14 cellular contexts compared by ENCODE assay signal in genomic region chr3:67648229-67648628, GRCh38. TPM values are rescaled to one million over a fixed set of nuclear protein-coding genes. Genes with fewer than 3 reads are reported as not detected.
DNase-seq lines count a peak whose midpoint lies in the region; FAIRE-seq and TF ChIP-seq lines count a peak whose summit lies in the region.
"Had no signal": no experiment of that assay in that cellular context is flagged by ENCODE, and none has a peak within 500 bp of the region (broad histone marks: within the 10 kb centered on the region; RNA-seq: fewer than 3 reads in every experiment).

No MANE protein-coding gene starts in this region.

- H3K4me2 ChIP-seq in mesenchymal stem cell (ENCODE audit: low read length, poor library complexity, severe bottlenecking), result no peak overlapping the region

- peak overlapping the region; percentile 40 for H4K91ac ChIP-seq in mesenchymal stem cell (ENCODE audit: low read length)

- no peak overlapping the region for H3K14ac ChIP-seq in mesenchymal stem cell (ENCODE audit: low read length in 2 of 2)

- in situ Hi-C loops in brain microvascular endothelial cell (cut with HindIII; ENCODE audit: low pct_ligation_motif_present, low sequenced_read_pairs), result no loop called here

- H4K8ac ChIP-seq in mesenchymal stem cell (ENCODE audit: low read length), result peak overlapping the region; percentile 64

- no peaks in the 10 kb centered on the region for H3K9me3 ChIP-seq in mesenchymal stem cell (ENCODE audit: control insufficient read depth, low read length)
- H3K9me3 ChIP-seq: adrenal gland, uterus had no signal

- H2AK5ac ChIP-seq in mesenchymal stem cell (ENCODE audit: low read length, severe bottlenecking), result peak overlapping the region; percentile 89

- peak overlapping the region; percentile 88 for H3K27ac ChIP-seq in brain microvascular endothelial cell
- peak overlapping the region; percentile 84 for H3K27ac ChIP-seq in mesenchymal stem cell (ENCODE audit: low read length, poor library complexity, severe bottlenecking)
- H3K27ac ChIP-seq: adrenal gland, RWPE1, uterus had no signal

- H3K23ac ChIP-seq in mesenchymal stem cell (ENCODE audit: low read length in 2 of 2), result no peak overlapping the region

- peak overlapping the region; percentile 59 for H2BK5ac ChIP-seq in mesenchymal stem cell (ENCODE audit: low read depth, low read length, poor library complexity, severe bottlenecking)

- H3K27me3 ChIP-seq in brain microvascular endothelial cell (replicated peaks) (no peaks in the 10 kb centered on the region), mesenchymal stem cell (ENCODE audit: control insufficient read depth in 1 of 2, insufficient read depth in 1 of 2, low read length in 2 of 2) (no peaks in the 10 kb centered on the region)
- H3K27me3 ChIP-seq: adrenal gland, uterus had no signal

- DNase-seq in A172 (ENCODE audit: low spot score), result peak; percentile 7
- no peak for DNase-seq in GM12892 (ENCODE audit: insufficient read length)
- no peak for DNase-seq in brain microvascular endothelial cell
- DNase-seq in mesenchymal stem cell, result peak; percentile 11
- no peak for DNase-seq in NCI-H2171 (lab: John Stamatoyannopoulos, UW)
- DNase-seq in NCI-H2227 treated with DMSO at 0.1 percent for 48 hours (lab: John Stamatoyannopoulos, UW), result no peak
- no peak for DNase-seq in NCI-H510A treated with DMSO at 0.1 percent for 48 hours (lab: John Stamatoyannopoulos, UW)
- no peak for DNase-seq in DMS114 treated with DMSO at 0.1 percent for 48 hours (lab: John Stamatoyannopoulos, UW; ENCODE audit: unreplicated experiment)
- DNase-seq: activated CD4-positive, CD25-positive, alpha-beta regulatory T cell; adrenal gland; NCI-H2081 treated with DMSO at 0.1 percent for 48 hours; uterus had no signal

- TF ChIP-seq POLR2A in GM12892 (IDR thresholded peaks at IDR 0.05; ENCODE audit: low read depth, low read length), result no peak

- WGBS in mesenchymal stem cell, result 100% methylated on average over 2 of the region's 4 CpGs

- H3K79me1 ChIP-seq in mesenchymal stem cell (replicated peaks; ENCODE audit: low read length, poor library complexity, severe bottlenecking), result peaks cover 9% of the 10 kb centered on the region

- peak overlapping the region; percentile 59 to 88 for H2BK12ac ChIP-seq in mesenchymal stem cell (ENCODE audit: low read length in 2 of 2)

- H3K4me3 ChIP-seq in brain microvascular endothelial cell (ENCODE audit: low read depth, low read length) (no peak overlapping the region), mesenchymal stem cell (ENCODE audit: insufficient read depth in 1 of 2, low read depth in 1 of 2, low read length in 2 of 2) (no peak overlapping the region)
- H3K4me3 ChIP-seq: adrenal gland, uterus had no signal

- FAIRE-seq in GM12892 (lab: Jason Lieb, UNC), result peak; percentile 44
- FAIRE-seq: D721Med had no signal

- no peak overlapping the region for H2BK120ac ChIP-seq in mesenchymal stem cell (ENCODE audit: low read depth, low read length)

- no peaks in the 10 kb centered on the region for H3K36me3 ChIP-seq in brain microvascular endothelial cell (replicated peaks)
- H3K36me3 ChIP-seq in mesenchymal stem cell (ENCODE audit: control insufficient read depth in 1 of 2, insufficient read depth in 2 of 2, low read depth in 1 of 2, low read length in 2 of 2), result peaks cover 4 to 9% of the 10 kb centered on the region in 2 experiments
- H3K36me3 ChIP-seq: adrenal gland, uterus had no signal

- H3K18ac ChIP-seq in mesenchymal stem cell (ENCODE audit: low read depth in 1 of 2, low read length in 2 of 2), result peak overlapping the region; percentile 67 to 87

- no peak overlapping the region for H2BK15ac ChIP-seq in mesenchymal stem cell (ENCODE audit: low read depth, poor library complexity, severe bottlenecking)

- H3K4me1 ChIP-seq in mesenchymal stem cell (ENCODE audit: control insufficient read depth, insufficient read depth, low read depth, low read length), result peaks cover 5% of the 10 kb centered on the region

- H3K4ac ChIP-seq in mesenchymal stem cell (ENCODE audit: low read depth in 1 of 2, low read length in 2 of 2), result peak overlapping the region in 1 of 2 experiments; percentile 4

- no peak for TF ChIP-seq CTCF in brain microvascular endothelial cell (IDR thresholded peaks at IDR 0.05; ENCODE audit: low read depth, low read length, missing control alignments)

- peak overlapping the region; percentile 60 for H3K9ac ChIP-seq in mesenchymal stem cell (ENCODE audit: low read length)

- H2AFZ ChIP-seq in mesenchymal stem cell (ENCODE audit: low read depth, low read length), result no peak overlapping the region

RNA-seq across cellular contexts. Expression of gene SUCLG2, which starts 6.2 kb away (rescaled TPM):
- 61.3 and 75.2 TPM in 2 replicates for total RNA-seq in A172 (2014; rRNA removed; shearing (Covaris generic))
- polyA plus RNA-seq in GM12892 (2012; ENCODE audit: missing spikeins), result 35.6 TPM
- 46.2 TPM for polyA plus RNA-seq in mesenchymal stem cell (2013, experiment 1 of 2)
- polyA plus RNA-seq in mesenchymal stem cell (2013, experiment 2 of 2), result 47.3 TPM

Comparison
In these comparisons a context has a peak if more than half of its experiments do, and no peak if none do; other contexts are left out.
1. DNase-seq: peak in A172 (single experiment) and mesenchymal stem cell (single experiment); none in GM12892 (single experiment), brain microvascular endothelial cell (single experiment), NCI-H2171 (single experiment), NCI-H2227 treated with DMSO at 0.1 percent for 48 hours (single experiment), NCI-H510A treated with DMSO at 0.1 percent for 48 hours (single experiment) and DMS114 treated with DMSO at 0.1 percent for 48 hours (single experiment).